In the genomic region with DNA sequence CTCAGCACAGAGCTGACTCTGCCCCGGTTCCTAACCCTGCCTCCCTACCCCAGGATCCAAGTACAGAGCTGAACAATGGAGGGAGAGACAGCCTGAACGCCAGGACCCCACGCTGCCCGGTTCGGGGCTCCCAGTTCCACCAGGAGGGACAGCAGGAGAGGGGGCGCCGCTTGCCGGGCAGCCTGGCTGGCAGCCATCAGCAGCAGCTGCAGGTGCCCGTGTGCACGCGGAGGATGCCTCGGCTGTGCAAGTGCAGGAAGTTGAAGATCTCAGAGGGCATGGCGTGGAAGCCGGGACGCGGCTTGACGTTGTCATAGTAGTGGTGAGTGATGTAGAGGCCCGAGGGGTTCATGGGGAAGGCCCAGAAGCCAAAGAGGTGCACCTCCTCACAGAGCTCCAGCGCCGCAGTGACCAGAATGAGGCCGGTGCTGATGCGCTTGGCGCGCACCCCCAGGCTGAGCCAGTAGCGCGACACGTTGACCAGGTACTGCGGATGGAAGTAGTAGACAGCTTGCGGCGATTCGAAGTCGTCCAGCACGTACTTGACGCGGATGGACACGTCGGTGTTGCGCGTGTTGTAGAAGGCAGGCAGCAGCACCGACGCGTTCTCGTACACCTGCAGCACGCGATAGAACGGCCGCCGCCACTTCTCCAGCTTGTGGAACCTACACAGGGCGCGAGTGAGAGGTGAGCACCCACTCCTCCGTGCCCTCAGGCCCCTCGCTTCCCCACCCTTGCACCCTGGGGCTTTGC, we compare ENCODE assay signal across 36 cellular contexts. TPM values are rescaled to one million over a fixed set of nuclear protein-coding genes. Genes with fewer than 3 reads are reported as not detected.
"Had no signal": no experiment of that assay in that cellular context is flagged by ENCODE, and none has a peak within 500 bp of the region (broad histone marks: within the 10 kb centered on the region; RNA-seq: fewer than 3 reads in every experiment).

No MANE protein-coding gene starts in this region.

- H3K4me3 Mint-ChIP-seq: activated CD4-positive, alpha-beta memory T cell treated with anti-CD3 and anti-CD28 coated beads, Interleukin-2, amount 10 ng/mL, durations not matched to agents 7 days and 5 days; activated CD8-positive, alpha-beta memory T cell treated with anti-CD3 and anti-CD28 coated beads, Interleukin-2, amount 10 ng/mL, durations not matched to agents 7 days and 5 days; activated naive CD8-positive, alpha-beta T cell treated with anti-CD3 and anti-CD28 coated beads for 36 hours; central memory CD8-positive, alpha-beta T cell had no signal

- H3K36me3 ChIP-seq: cardiac muscle cell, MG63, SJCRH30, WERI-Rb-1 had no signal

- H3K27me3 ChIP-seq: cardiac muscle cell, MG63, SJCRH30 had no signal

- H3K4me3 ChIP-seq: cardiac muscle cell, MG63, PC-9, SJCRH30, SK-N-MC had no signal

- DNase-seq: activated CD4-positive, alpha-beta memory T cell treated with anti-CD3 and anti-CD28 coated beads, Interleukin-2, amount 10 ng/mL, durations not matched to agents 7 days and 5 days; activated CD4-positive, alpha-beta T cell treated with anti-CD3 and anti-CD28 coated beads for 1 hour; activated CD4-positive, alpha-beta T cell treated with anti-CD3 and anti-CD28 coated beads for 48 hours; activated CD4-positive, CD25-positive, alpha-beta regulatory T cell; activated CD8-positive, alpha-beta memory T cell treated with anti-CD3 and anti-CD28 coated beads for 24 hours; activated CD8-positive, alpha-beta memory T cell treated with anti-CD3 and anti-CD28 coated beads, Interleukin-2, amount 10 ng/mL, durations not matched to agents 7 days and 5 days; activated CD8-positive, alpha-beta memory T cell treated with anti-CD3 and anti-CD28 coated beads, Interleukin-2, amount 50 U/mL, for 48 hours; activated effector memory CD4-positive, alpha-beta T cell treated with Interleukin-2 at 50 U/mL for 16 hours; activated naive CD4-positive, alpha-beta T cell; activated naive CD4-positive, alpha-beta T cell treated with anti-CD3 and anti-CD28 coated beads, Interleukin-2, amount 50 U/mL, for 16 hours; activated naive CD8-positive, alpha-beta T cell treated with anti-CD3 and anti-CD28 coated beads for 36 hours; activated T-cell treated with anti-CD3 and anti-CD28 coated beads, Interleukin-2, amount 50 U/mL, for 48 hours; amniotic stem cell; aorta; KBM-7; MG63; MV-4-11; NCI-H1092; NCI-H1436 treated with DMSO at 0.1 percent for 48 hours; NCI-H1694 treated with DMSO at 0.1 percent for 48 hours; NCI-H2029; NCI-H345; NCI-H526; NCI-H748 treated with DMSO at 0.1 percent for 48 hours; NK-92 treated with Interleukin-12 subunit alpha and Interleukin-12 subunit beta, amount 100 ng/mL, for 24 hours; PC-9; SJCRH30; T1000; WERI-Rb-1 had no signal

- H3K4me2 ChIP-seq: PC-9 had no signal

- H3K27ac Mint-ChIP-seq: activated CD4-positive, alpha-beta memory T cell treated with anti-CD3 and anti-CD28 coated beads, Interleukin-2, amount 10 ng/mL, durations not matched to agents 7 days and 5 days; activated CD8-positive, alpha-beta memory T cell treated with anti-CD3 and anti-CD28 coated beads, Interleukin-2, amount 10 ng/mL, durations not matched to agents 7 days and 5 days; activated naive CD8-positive, alpha-beta T cell treated with anti-CD3 and anti-CD28 coated beads for 36 hours had no signal

- H2AFZ ChIP-seq: PC-9 had no signal

- H3K27me3 Mint-ChIP-seq: activated naive CD8-positive, alpha-beta T cell treated with anti-CD3 and anti-CD28 coated beads for 36 hours had no signal

- H3K9me3 Mint-ChIP-seq: activated CD4-positive, alpha-beta memory T cell treated with anti-CD3 and anti-CD28 coated beads, Interleukin-2, amount 10 ng/mL, durations not matched to agents 7 days and 5 days; activated naive CD8-positive, alpha-beta T cell treated with anti-CD3 and anti-CD28 coated beads for 36 hours; central memory CD8-positive, alpha-beta T cell had no signal

- H3K9me3 ChIP-seq: MG63, SJCRH30 had no signal

- H3K4me1 Mint-ChIP-seq: activated CD4-positive, alpha-beta memory T cell treated with anti-CD3 and anti-CD28 coated beads, Interleukin-2, amount 10 ng/mL, durations not matched to agents 7 days and 5 days; activated CD8-positive, alpha-beta memory T cell treated with anti-CD3 and anti-CD28 coated beads, Interleukin-2, amount 10 ng/mL, durations not matched to agents 7 days and 5 days; activated naive CD8-positive, alpha-beta T cell treated with anti-CD3 and anti-CD28 coated beads for 36 hours; central memory CD8-positive, alpha-beta T cell had no signal

- H3K27ac ChIP-seq: cardiac muscle cell, PC-9, RWPE1, SJCRH30, SK-N-MC, WERI-Rb-1 had no signal

- ATAC-seq: activated CD8-positive, alpha-beta memory T cell treated with anti-CD3 and anti-CD28 coated beads, Interleukin-2, amount 10 ng/mL, durations not matched to agents 7 days and 5 days had no signal

- H3K4me1 ChIP-seq: SJCRH30 had no signal

RNA-seq across cellular contexts. Expression of gene LOXHD1, which starts 23.0 kb away (rescaled TPM):
- total RNA-seq: activated CD4-positive, alpha-beta memory T cell treated with anti-CD3 and anti-CD28 coated beads, Interleukin-2, amount 10 ng/mL, durations not matched to agents 7 days and 5 days; NCI-H460; PC-9; SJCRH30; T-helper 1 cell treated with Interleukin-12 subunit alpha and Interleukin-12 subunit beta and Interleukin-4 antibody, amounts not matched to agents 30 ng/mL and 1 ng/mL, for 36 hours; T-helper 2 cell treated with Interferon-gamma antibody and Interleukin-4, amounts not matched to agents 100 ng/mL and 5 ng/mL, for 36 hours had no signal
- polyA plus RNA-seq: aorta, cardiac muscle cell had no signal
